Comparison of ENCODE assay signal across 10 cellular contexts in the genomic region with DNA sequence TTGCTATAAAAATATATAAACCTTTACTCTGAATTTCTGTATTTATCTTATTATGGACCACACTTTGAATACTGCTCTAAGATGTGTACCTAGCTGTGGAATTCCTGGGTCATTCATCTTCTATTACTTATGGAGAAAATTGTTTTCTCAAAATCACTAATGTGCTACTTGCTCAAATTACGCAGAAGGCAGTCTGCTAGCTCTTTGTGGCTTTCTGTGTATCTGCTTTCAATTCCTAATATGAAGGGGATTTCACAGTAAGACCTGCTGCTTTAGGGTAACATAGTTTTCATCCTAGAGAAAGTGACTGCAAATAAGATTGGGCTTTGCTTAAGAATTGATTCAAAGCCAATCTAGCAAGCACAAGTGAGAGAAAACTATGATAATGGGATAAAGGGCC.
DNase-seq lines count a peak whose midpoint lies in the region; ATAC-seq lines count a peak whose summit lies in the region.
"Had no signal": no experiment of that assay in that cellular context is flagged by ENCODE, and none has a peak within 500 bp of the region (broad histone marks: within the 10 kb centered on the region; RNA-seq: fewer than 3 reads in every experiment).

No MANE protein-coding gene starts in this region.

- ATAC-seq in GM18861 (IDR thresholded peaks at IDR 0.05; ENCODE audit: unreplicated experiment): peak; percentile 29
- ATAC-seq in GM21390 (IDR thresholded peaks at IDR 0.05; ENCODE audit: unreplicated experiment): peak; percentile 59
- peak; percentile 50 for ATAC-seq in HG03280 (IDR thresholded peaks at IDR 0.05; ENCODE audit: unreplicated experiment)

- peak; percentile 14 for DNase-seq in central memory CD4-positive, alpha-beta T cell
- no peak for DNase-seq in DMS 273 treated with DMSO at 0.1 percent for 48 hours (lab: John Stamatoyannopoulos, UW)
- no peak for DNase-seq in NCI-H2171 treated with DMSO at 0.1 percent for 48 hours (lab: John Stamatoyannopoulos, UW)
- DNase-seq in NCI-H2107 (lab: John Stamatoyannopoulos, UW): no peak
- DNase-seq: activated effector memory CD4-positive, alpha-beta T cell treated with anti-CD3 and anti-CD28 coated beads, Interleukin-2, amount 50 U/mL, for 16 hours; GDM1; NCI-H187 had no signal
